In the genomic region with DNA sequence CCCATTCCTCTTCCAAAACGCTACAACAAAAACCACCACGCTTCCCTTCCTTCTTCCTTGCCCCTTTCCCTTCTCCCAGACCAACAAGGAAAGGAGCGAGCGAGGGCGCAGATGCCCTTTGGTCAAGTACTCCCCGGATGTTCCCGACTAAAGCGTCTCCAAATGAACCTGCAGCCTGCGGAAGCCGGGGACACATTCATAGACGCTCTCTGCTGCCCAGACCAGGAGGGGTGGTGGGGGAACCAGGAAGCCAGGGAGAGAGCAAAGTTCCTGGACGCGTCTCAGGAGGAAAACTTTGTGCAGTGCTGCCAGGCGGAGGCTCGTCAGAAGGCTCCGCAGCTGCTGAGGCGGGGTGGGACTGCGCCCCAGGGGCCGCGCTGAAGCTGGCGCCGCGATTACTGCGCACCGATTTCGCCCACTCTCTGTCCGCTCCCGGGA, we compare ENCODE assay signal across 7 cellular contexts. TPM values are rescaled to one million over a fixed set of nuclear protein-coding genes. Genes with fewer than 3 reads are reported as not detected.
DNase-seq lines count a peak whose midpoint lies in the region; ATAC-seq lines count a peak whose summit lies in the region.

No MANE protein-coding gene starts in this region.

- peaks cover 13% of the 10 kb centered on the region for H3K4me1 ChIP-seq in muscle layer of colon (ENCODE audit: insufficient read depth, low read length)

- no peaks in the 10 kb centered on the region for H3K27me3 ChIP-seq in muscle layer of colon (ENCODE audit: control insufficient read depth in 1 of 2, insufficient read depth in 2 of 2, low read length in 2 of 2)

- no peaks in the 10 kb centered on the region for H3K36me3 ChIP-seq in muscle layer of colon (ENCODE audit: insufficient read depth, low read length)

- no peaks in the 10 kb centered on the region for H3K9me3 ChIP-seq in muscle layer of colon (ENCODE audit: low read length)

- peak; percentile 7 for ATAC-seq in GM18873 (IDR thresholded peaks at IDR 0.05; ENCODE audit: low FRiP score, unreplicated experiment)
- ATAC-seq in HG02759 (IDR thresholded peaks at IDR 0.05; ENCODE audit: unreplicated experiment), result peak; percentile 44
- ATAC-seq in esophagus mucosa, result peak; percentile 43

- H3K9ac ChIP-seq in muscle layer of colon (ENCODE audit: low read length), result peak overlapping the region; percentile 40

- peak; percentile 16 for DNase-seq in NOMO-1 treated with dmso at 0.1 percent for 144 hours (lab: John Stamatoyannopoulos, UW; ENCODE audit: unreplicated experiment)
- DNase-seq in activated CD4-positive, alpha-beta T cell treated with anti-CD3 and anti-CD28 coated beads for 48 hours, result no peak
- DNase-seq in stimulated activated naive CD4-positive, alpha-beta T cell (lab: John Stamatoyannopoulos, UW), result no peak

- peak overlapping the region; percentile 80 for H3K27ac ChIP-seq in muscle layer of colon (ENCODE audit: low read depth, low read length)

- H3K4me3 ChIP-seq in muscle layer of colon (ENCODE audit: low read depth in 1 of 2, low read length in 2 of 2), result peak overlapping the region; percentile 31 to 84

RNA-seq across cellular contexts. Expression of gene SEMA3D, which starts 0.8 kb away (rescaled TPM):
- total RNA-seq in esophagus mucosa, result 0.16 TPM
